In genomic region chr21:34857874-34858273, GRCh38 we compare ENCODE assay signal across 13 cellular contexts.
DNase-seq lines count a peak whose midpoint lies in the region; ATAC-seq and TF ChIP-seq lines count a peak whose summit lies in the region.
"Had no signal": no experiment of that assay in that cellular context is flagged by ENCODE, and none has a peak within 500 bp of the region (broad histone marks: within the 10 kb centered on the region; RNA-seq: fewer than 3 reads in every experiment).

No MANE protein-coding gene starts in this region.

- no peak overlapping the region for H3K4me2 ChIP-seq in PC-3 (ENCODE audit: low read length)
- H3K4me2 ChIP-seq: PC-9 had no signal

- no peak overlapping the region for H3K4me3 ChIP-seq in GM12864 (ENCODE audit: low read depth, low read length)
- H3K4me3 ChIP-seq in PC-3 (ENCODE audit: low read length) = no peak overlapping the region
- no peak overlapping the region for H3K4me3 ChIP-seq in epithelial cell of esophagus (ENCODE audit: low read length)
- H3K4me3 ChIP-seq in psoas muscle = no peak overlapping the region
- H3K4me3 ChIP-seq: heart right ventricle, PC-9 had no signal

- 71 to 76% (median 71%) methylated on average over 4 of the region's 4 CpGs for WGBS in psoas muscle, 3 donors

- no peaks in the 10 kb centered on the region for H3K9me2 ChIP-seq in PC-3 (replicated peaks; ENCODE audit: low read length)

- ATAC-seq in PC-3 (no peak), psoas muscle (peak in 2 of 4 donors; percentile 21 to 23), left lobe of liver (no peak)
- no peak for ATAC-seq in activated CD4-positive, CD25-positive, alpha-beta regulatory T cell treated with anti-CD3 and anti-CD28 coated beads, Interleukin-2, amount 50 U/mL, for 24 hours
- ATAC-seq: activated T-cell treated with anti-CD3 and anti-CD28 coated beads, Interleukin-2, amount 50 U/mL, for 72 hours had no signal

- BruUV-seq in PC-3 (replicated peaks; lab: Mats Ljungman, UMichigan) = no TSS peak

- intact Hi-C loops in PC-3 (cut with micrococcal nuclease) (no loop called here), psoas muscle (cut with DNase I) (no loop called here)

- no peak for DNase-seq in GM12864 (ENCODE audit: low read depth)
- DNase-seq in PC-3 = no peak
- no peak for DNase-seq in epithelial cell of esophagus (ENCODE audit: low read depth)
- no peak for DNase-seq in psoas muscle
- DNase-seq in retina = no peak
- DNase-seq in NCI-H226 = no peak
- DNase-seq in left lobe of liver (ENCODE audit: low spot score) = no peak
- DNase-seq: activated T-cell treated with anti-CD3 and anti-CD28 coated beads, Interleukin-2, amount 50 U/mL, for 72 hours; central memory CD4-positive, alpha-beta T cell; heart right ventricle; NCI-H2029 treated with DMSO at 0.1 percent for 48 hours; PC-9 had no signal

- TF ChIP-seq CTCF in GM12864 (IDR thresholded peaks at IDR 0.05; ENCODE audit: low read depth, low read length, missing control alignments) (peak; percentile 36), PC-3 (conservative IDR thresholded peaks at IDR 0.05; ENCODE audit: low read depth, low read length) (peak; percentile 47; the same call in 1 of the 2 replicates), epithelial cell of esophagus (IDR thresholded peaks at IDR 0.05; ENCODE audit: insufficient read depth, low read depth, low read length, missing control alignments) (peak; percentile 21), psoas muscle (IDR thresholded peaks at IDR 0.05) (peak; percentile 16)

- H3K27ac ChIP-seq in PC-3 (ENCODE audit: low read length) (no peak overlapping the region), psoas muscle (no peak overlapping the region)
- H3K27ac ChIP-seq: heart right ventricle, PC-9 had no signal

- H3K36me3 ChIP-seq in PC-3 (ENCODE audit: low read depth, low read length) (peaks cover 95% of the 10 kb centered on the region), psoas muscle (ENCODE audit: insufficient read depth in 1 of 2, low read depth in 1 of 2) (peaks cover 20 to 99% of the 10 kb centered on the region in 2 donors)

- peaks cover 32% of the 10 kb centered on the region for H4K20me1 ChIP-seq in PC-3 (ENCODE audit: low read length)

- CTCF ChIA-PET in PC-3 (lab: Charles Lee) = interaction anchor here (0.6 to 1.4 kb wide), 2 partner anchors 12 to 112 kb away, joined by 5 to 7 read pairs; no protein-coding TSS in a partner anchor

- H2AFZ ChIP-seq in PC-3 (ENCODE audit: low read length) = no peak overlapping the region
- H2AFZ ChIP-seq: PC-9 had no signal

- H3K9me3 ChIP-seq in PC-3 (ENCODE audit: low read length) = no peaks in the 10 kb centered on the region
- no peaks in the 10 kb centered on the region for H3K9me3 ChIP-seq in psoas muscle
- H3K9me3 ChIP-seq: heart right ventricle had no signal

- POLR2A ChIA-PET in PC-3 (lab: Charles Lee; ENCODE audit: unreplicated experiment) = interaction anchor here (0.6 kb wide), 1 partner anchor 176 kb away, joined by 4 read pairs; no protein-coding TSS in a partner anchor

- peaks cover 7% of the 10 kb centered on the region; the same call in 1 of the 2 replicates for H3K4me1 ChIP-seq in PC-3 (ENCODE audit: insufficient read depth, low read length)
- no peaks in the 10 kb centered on the region for H3K4me1 ChIP-seq in psoas muscle

- no peak overlapping the region for H3K9ac ChIP-seq in PC-3 (ENCODE audit: low read length)

- H3F3A ChIP-seq in PC-3 (ENCODE audit: low read length, unreplicated experiment) = no peaks in the 10 kb centered on the region

- peaks cover 93% of the 10 kb centered on the region for H3K79me2 ChIP-seq in PC-3 (ENCODE audit: low read length)

- no peaks in the 10 kb centered on the region for H3K27me3 ChIP-seq in PC-3 (ENCODE audit: low read length)
- no peaks in the 10 kb centered on the region for H3K27me3 ChIP-seq in psoas muscle (ENCODE audit: insufficient read depth in 3 of 3, low read length in 2 of 3)
